Comparison of ENCODE assay signal across 9 cellular contexts in the genomic region with DNA sequence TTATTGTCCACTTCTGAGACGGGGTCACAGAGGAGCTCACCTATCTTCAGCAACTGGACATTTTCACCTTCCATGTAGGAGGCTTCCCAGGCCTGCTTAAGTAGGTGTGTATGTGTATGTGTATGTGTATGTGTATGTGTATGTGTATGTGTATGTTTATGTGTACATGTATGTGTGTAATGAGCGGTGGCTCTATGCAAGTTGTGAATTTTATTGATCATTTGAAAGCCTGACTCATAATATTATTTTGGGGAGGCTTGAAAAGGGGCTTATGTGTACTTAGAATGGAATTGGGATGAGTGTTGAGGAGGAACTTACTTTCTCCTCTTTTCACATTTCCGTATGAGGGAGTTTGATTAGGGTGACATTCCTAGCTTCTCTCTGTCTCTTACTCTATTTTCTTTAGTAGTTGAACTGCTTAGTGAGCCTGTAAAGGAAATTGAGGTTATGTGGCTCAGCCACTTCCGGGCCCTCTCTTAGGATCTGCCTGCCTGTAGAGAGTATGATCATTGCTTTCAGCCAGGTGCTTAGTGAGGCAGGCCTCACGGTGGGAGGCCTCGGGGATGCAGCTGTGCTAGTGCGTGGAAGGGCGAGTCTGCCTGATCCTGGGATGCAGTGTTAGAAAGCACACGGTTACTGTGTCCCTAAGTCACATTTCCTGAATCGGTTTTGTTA.
DNase-seq lines count a peak whose midpoint lies in the region; ATAC-seq lines count a peak whose summit lies in the region.
"Had no signal": no experiment of that assay in that cellular context is flagged by ENCODE, and none has a peak within 500 bp of the region (broad histone marks: within the 10 kb centered on the region; RNA-seq: fewer than 3 reads in every experiment).

No MANE protein-coding gene starts in this region.

- no peak overlapping the region for H2AK5ac ChIP-seq in trophoblast cell (ENCODE audit: low read length)

- H2BK120ac ChIP-seq in trophoblast cell (ENCODE audit: insufficient read depth, low read length, poor library complexity), result no peak overlapping the region

- 25% methylated on average over 10 of the region's 10 CpGs for WGBS in thymus
- no CpG with 5 or more reads among the region's 10 CpGs for WGBS in trophoblast cell (ENCODE audit: extremely low coverage, insufficient coverage, insufficient read length)

- H3K4me1 Mint-ChIP-seq in T-helper 2 cell treated with Interferon-gamma antibody and Interleukin-4, amounts not matched to agents 5 μg/mL and 100 μg/mL, for 36 hours (ENCODE audit: low read depth), result peaks cover 49% of the 10 kb centered on the region
- H3K4me1 Mint-ChIP-seq in effector memory CD8-positive, alpha-beta T cell (ENCODE audit: low read depth in 2 of 2), result peaks cover 26 to 33% of the 10 kb centered on the region in 2 donors

- H3K4me1 ChIP-seq in thymus (ENCODE audit: control insufficient read depth, insufficient read depth, low read length), result peaks cover 41% of the 10 kb centered on the region
- H3K4me1 ChIP-seq in trophoblast cell (ENCODE audit: control insufficient read depth in 1 of 2, insufficient read depth in 2 of 2, low read length in 2 of 2), result no peaks in the 10 kb centered on the region

- H3K27ac ChIP-seq in thymus (ENCODE audit: low read depth) (peak overlapping the region; percentile 77), trophoblast cell (ENCODE audit: low read depth, low read length) (no peak overlapping the region)
- H3K27ac ChIP-seq: body of pancreas had no signal

- no peak overlapping the region for H2BK5ac ChIP-seq in trophoblast cell (ENCODE audit: low read depth, low read length, poor library complexity)

- H3K27me3 ChIP-seq in thymus (ENCODE audit: control insufficient read depth, insufficient read depth), result no peaks in the 10 kb centered on the region
- H3K27me3 ChIP-seq in trophoblast cell (ENCODE audit: insufficient read depth, low read length), result no peaks in the 10 kb centered on the region
- H3K27me3 ChIP-seq: body of pancreas had no signal

- ATAC-seq in GM19351 (IDR thresholded peaks at IDR 0.05; ENCODE audit: unreplicated experiment), result peak; percentile 77
- peak; percentile 77 for ATAC-seq in HG03354 (IDR thresholded peaks at IDR 0.05; ENCODE audit: poor library complexity, severe bottlenecking, unreplicated experiment)
- peak; percentile 100 for ATAC-seq in effector memory CD8-positive, alpha-beta T cell (replicated peaks)
- ATAC-seq: body of pancreas had no signal

- H2BK12ac ChIP-seq in trophoblast cell (ENCODE audit: low read length), result no peak overlapping the region

- no peaks in the 10 kb centered on the region for H3K79me2 ChIP-seq in trophoblast cell (ENCODE audit: control insufficient read depth, insufficient read depth, low read length, poor library complexity)

- no peak overlapping the region for H3K4me2 ChIP-seq in trophoblast cell (ENCODE audit: low read length)

- no peak overlapping the region for H3K14ac ChIP-seq in trophoblast cell (ENCODE audit: low read length)

- peaks cover 13% of the 10 kb centered on the region for H3K9me3 Mint-ChIP-seq in T-helper 2 cell treated with Interferon-gamma antibody and Interleukin-4, amounts not matched to agents 5 μg/mL and 100 μg/mL, for 36 hours
- H3K9me3 Mint-ChIP-seq in effector memory CD8-positive, alpha-beta T cell, result no peaks in the 10 kb centered on the region

- no peak overlapping the region for H4K91ac ChIP-seq in trophoblast cell (ENCODE audit: low read depth, low read length)

- no peaks in the 10 kb centered on the region for H3K36me3 ChIP-seq in thymus (ENCODE audit: control insufficient read depth, insufficient read depth)
- H3K36me3 ChIP-seq in trophoblast cell (ENCODE audit: control insufficient read depth in 1 of 2, insufficient read depth in 2 of 2, low read length in 2 of 2), result no peaks in the 10 kb centered on the region

- H3K4me3 ChIP-seq in thymus (ENCODE audit: low read length), result peak overlapping the region; percentile 12
- no peak overlapping the region for H3K4me3 ChIP-seq in trophoblast cell (ENCODE audit: low read depth, low read length)
- H3K4me3 ChIP-seq: body of pancreas had no signal

- no peak overlapping the region for H4K8ac ChIP-seq in trophoblast cell (ENCODE audit: low read depth, low read length)

- DNase-seq in AML-193 (lab: John Stamatoyannopoulos, UW), result peak; percentile 66 to 74
- DNase-seq in T-helper 2 cell treated with Interferon-gamma antibody and Interleukin-4, amounts not matched to agents 5 μg/mL and 100 μg/mL, for 36 hours (ENCODE audit: low spot score), result peak; percentile 75
- DNase-seq in effector memory CD8-positive, alpha-beta T cell, result peak; percentile 50 to 60 (median 59)
- DNase-seq in HT-29 (ENCODE audit: low spot score), result no peak
- DNase-seq in trophoblast cell, result no peak

- H3K79me1 ChIP-seq in trophoblast cell (ENCODE audit: low read length), result no peaks in the 10 kb centered on the region

- H3K4ac ChIP-seq in trophoblast cell (ENCODE audit: low read depth, low read length), result no peak overlapping the region

- H3K9me3 ChIP-seq in thymus (ENCODE audit: control insufficient read depth) (no peaks in the 10 kb centered on the region), trophoblast cell (ENCODE audit: insufficient read depth, low read depth, low read length) (peaks cover 2% of the 10 kb centered on the region)
- H3K9me3 ChIP-seq: body of pancreas had no signal

- no peak overlapping the region for H3K23ac ChIP-seq in trophoblast cell (ENCODE audit: low read length)

- no peak overlapping the region for H3K9ac ChIP-seq in trophoblast cell (ENCODE audit: low read length)

- H3K18ac ChIP-seq in trophoblast cell (ENCODE audit: low read length), result no peak overlapping the region

- H3K27ac Mint-ChIP-seq in T-helper 2 cell treated with Interferon-gamma antibody and Interleukin-4, amounts not matched to agents 5 μg/mL and 100 μg/mL, for 36 hours, result peak overlapping the region; percentile 89
- H3K27ac Mint-ChIP-seq in effector memory CD8-positive, alpha-beta T cell, result peak overlapping the region; percentile 7 to 92

- no peaks in the 10 kb centered on the region for H3K27me3 Mint-ChIP-seq in T-helper 2 cell treated with Interferon-gamma antibody and Interleukin-4, amounts not matched to agents 5 μg/mL and 100 μg/mL, for 36 hours (ENCODE audit: low read depth)
- H3K27me3 Mint-ChIP-seq in effector memory CD8-positive, alpha-beta T cell, result peaks cover 0 to 8% of the 10 kb centered on the region in 2 donors

- H4K12ac ChIP-seq in trophoblast cell (ENCODE audit: low read depth, low read length), result no peak overlapping the region

- no peak overlapping the region for H2AFZ ChIP-seq in trophoblast cell (ENCODE audit: insufficient read depth, low read length, poor library complexity)

- H3K4me3 Mint-ChIP-seq in T-helper 2 cell treated with Interferon-gamma antibody and Interleukin-4, amounts not matched to agents 5 μg/mL and 100 μg/mL, for 36 hours, result peak overlapping the region; percentile 74
- peak overlapping the region; percentile 63 to 69 for H3K4me3 Mint-ChIP-seq in effector memory CD8-positive, alpha-beta T cell

- peaks cover 3% of the 10 kb centered on the region for H3K36me3 Mint-ChIP-seq in T-helper 2 cell treated with Interferon-gamma antibody and Interleukin-4, amounts not matched to agents 5 μg/mL and 100 μg/mL, for 36 hours (ENCODE audit: low read depth)
- no peaks in the 10 kb centered on the region for H3K36me3 Mint-ChIP-seq in effector memory CD8-positive, alpha-beta T cell (ENCODE audit: insufficient read depth)

Comparison
In these comparisons a context has a peak if more than half of its experiments do, and no peak if none do; other contexts are left out.
1. DNase-seq: peak in AML-193 (2 of 2), T-helper 2 cell treated with Interferon-gamma antibody and Interleukin-4, amounts not matched to agents 5 μg/mL and 100 μg/mL, for 36 hours (single experiment) and effector memory CD8-positive, alpha-beta T cell (3 of 3); none in HT-29 (single experiment) and trophoblast cell (0 of 2).
2. Peak in every context shown above with its lines, with median percentiles within 50 percentile points of each other: ATAC-seq.